20 cellular contexts compared by ENCODE assay signal in the genomic region with DNA sequence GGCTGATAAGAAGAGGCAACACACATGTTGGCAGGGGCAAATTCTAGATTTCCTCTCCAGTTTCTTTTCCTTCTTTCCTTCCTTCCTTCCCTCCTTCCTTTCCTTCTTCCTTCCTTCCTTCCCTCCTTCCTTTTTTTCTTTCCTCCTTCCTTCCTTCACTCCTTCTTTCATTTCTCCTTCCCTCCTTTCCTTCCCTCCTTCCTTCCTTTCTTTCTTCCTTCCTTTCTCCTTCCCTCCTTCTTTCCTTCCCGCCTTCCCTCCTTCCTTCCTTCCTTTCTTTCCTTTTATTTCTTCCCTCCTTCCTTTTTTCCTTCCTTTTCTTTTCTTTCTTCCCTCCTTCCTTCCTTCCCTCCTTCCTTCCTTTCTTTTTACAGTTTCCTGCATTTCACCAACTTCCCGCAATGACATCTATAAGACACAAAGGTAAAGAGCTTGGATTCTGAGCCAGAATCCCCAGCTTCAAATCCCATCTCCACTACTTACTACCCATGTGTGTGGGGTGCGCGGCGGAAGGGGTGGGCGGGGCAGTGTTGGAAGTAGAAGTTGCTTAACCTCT. TPM values are rescaled to one million over a fixed set of nuclear protein-coding genes. Genes with fewer than 3 reads are reported as not detected.
A peak's percentile ranks its signal among the peaks of the same experiment; 100 is the strongest.
DNase-seq lines count a peak whose midpoint lies in the region; ATAC-seq and TF ChIP-seq lines count a peak whose summit lies in the region.
"Had no signal": no experiment of that assay in that cellular context is flagged by ENCODE, and none has a peak within 500 bp of the region (broad histone marks: within the 10 kb centered on the region; RNA-seq: fewer than 3 reads in every experiment).

No MANE protein-coding gene starts in this region.

- no peaks in the 10 kb centered on the region for H4K20me1 ChIP-seq in SK-N-SH (ENCODE audit: insufficient read depth)

- no peak for ATAC-seq in WTC11
- no peak for ATAC-seq in body of pancreas
- no peak for ATAC-seq in right lobe of liver
- no peak for ATAC-seq in left ventricle myocardium superior
- ATAC-seq: GM23338 had no signal

- CTCF ChIA-PET in WTC11 (lab: Charles Lee) (interaction anchor here (0.7 to 1.5 kb wide), 5 partner anchors 26 to 1255 kb away, joined by 3 to 5 read pairs (median 3); a partner anchor contains a TSS), SK-N-SH (lab: Yijun Ruan, JAX) (no interaction called here)

- H3K9me3 ChIP-seq in body of pancreas, result no peaks in the 10 kb centered on the region
- no peaks in the 10 kb centered on the region for H3K9me3 ChIP-seq in right lobe of liver
- H3K9me3 ChIP-seq in uterus, result no peaks in the 10 kb centered on the region
- H3K9me3 ChIP-seq in SK-N-SH, result no peaks in the 10 kb centered on the region
- H3K9me3 ChIP-seq: BE2C had no signal

- H3K79me2 ChIP-seq in SK-N-SH (ENCODE audit: insufficient read depth), result no peaks in the 10 kb centered on the region

- H3K36me3 ChIP-seq in body of pancreas (replicated peaks in 1 of 2; ENCODE audit: insufficient read depth in 1 of 2, low read depth in 2 of 2) (peaks cover 0 to 3% of the 10 kb centered on the region in 2 donors), right lobe of liver (no peaks in the 10 kb centered on the region), uterus (no peaks in the 10 kb centered on the region), SK-N-SH (replicated peaks in 1 of 2; ENCODE audit: control insufficient read depth in 1 of 2, insufficient read depth in 2 of 2, low read length in 1 of 2) (no peaks in the 10 kb centered on the region)
- H3K36me3 ChIP-seq: BE2C had no signal

- H3K27me3 ChIP-seq in body of pancreas (no peaks in the 10 kb centered on the region), right lobe of liver (no peaks in the 10 kb centered on the region), uterus (no peaks in the 10 kb centered on the region), SK-N-SH (ENCODE audit: insufficient read depth) (no peaks in the 10 kb centered on the region)
- H3K27me3 ChIP-seq: BE2C had no signal

- TF ChIP-seq EP300 in SK-N-SH (IDR thresholded peaks at IDR 0.05; ENCODE audit: borderline replicate concordance in 1 of 2, low read depth in 1 of 2, low read length in 1 of 2), result no peak

- H3K4me1 ChIP-seq in body of pancreas (peaks cover 93% of the 10 kb centered on the region), right lobe of liver (peaks cover 0 to 33% (median 9%) of the 10 kb centered on the region in 4 donors), uterus (peaks cover 4 to 6% of the 10 kb centered on the region in 2 donors), SK-N-SH (ENCODE audit: control insufficient read depth in 1 of 2, insufficient read depth in 2 of 2, low read depth in 1 of 2, low read length in 1 of 2) (peaks cover 0 to 2% of the 10 kb centered on the region in 2 experiments; a peak in 1 of 4 replicates)
- H3K4me1 ChIP-seq: BE2C had no signal

- 68 to 89% methylated on average over 6 of the region's 6 CpGs for WGBS in body of pancreas, 2 donors
- WGBS in right lobe of liver (ENCODE audit: insufficient coverage, low coverage, low lambda C conversion rate, missing lambda C conversion rate), result 99% methylated on average over 6 of the region's 6 CpGs
- WGBS in SK-N-SH (ENCODE audit: low lambda C conversion rate), result 94% methylated on average over 6 of the region's 6 CpGs

- no peaks in the 10 kb centered on the region for H3K27me3 Mint-ChIP-seq in WTC11 (ENCODE audit: low read depth)
- H3K27me3 Mint-ChIP-seq: CD4-positive, alpha-beta memory T cell had no signal

- H3K4me3 ChIP-seq in body of pancreas, result no peak overlapping the region
- no peak overlapping the region for H3K4me3 ChIP-seq in right lobe of liver
- H3K4me3 ChIP-seq in uterus, result no peak overlapping the region
- H3K4me3 ChIP-seq in SK-N-SH (ENCODE audit: low read depth in 2 of 2, low read length in 1 of 2), result no peak overlapping the region
- H3K4me3 ChIP-seq: GM23338 had no signal

- H3F3A ChIP-seq in SK-N-SH (replicated peaks; ENCODE audit: insufficient read depth), result no peaks in the 10 kb centered on the region

- no peak for TF ChIP-seq RAD21 in SK-N-SH (IDR thresholded peaks at IDR 0.05; ENCODE audit: low read length)

- no peak for TF ChIP-seq POLR2A in body of pancreas (IDR thresholded peaks at IDR 0.05)
- TF ChIP-seq POLR2A in right lobe of liver (IDR thresholded peaks at IDR 0.05), result no peak
- no peak for TF ChIP-seq POLR2A in uterus (IDR thresholded peaks at IDR 0.05)

- H3K27ac ChIP-seq in body of pancreas (peak overlapping the region; percentile 58 to 87 (median 83)), right lobe of liver (peak overlapping the region; percentile 83 to 96 (median 83)), uterus (peak overlapping the region; percentile 78 to 92), SK-N-SH (ENCODE audit: low read depth in 2 of 2, low read length in 1 of 2) (no peak overlapping the region)
- H3K27ac ChIP-seq: HL-60 had no signal

- no peaks in the 10 kb centered on the region for H3K9me3 Mint-ChIP-seq in WTC11
- H3K9me3 Mint-ChIP-seq: CD4-positive, alpha-beta memory T cell; GM23338; HFFc6 had no signal

- no peak overlapping the region for H2AFZ ChIP-seq in SK-N-SH (ENCODE audit: low read depth)
- H2AFZ ChIP-seq: GM23338 had no signal

- POLR2A ChIA-PET in WTC11 (lab: Charles Lee) (interaction anchor here (0.5 kb wide), 1 partner anchor 32 kb away, joined by 3 read pairs; no protein-coding TSS in a partner anchor), SK-N-SH (lab: Yijun Ruan, JAX) (no interaction called here)

- intact Hi-C loops in body of pancreas (cut with DNase I) (no loop called here), right lobe of liver (cut with DNase I) (no loop called here), uterus (cut with DNase I; ENCODE audit: low total_unique reads) (no loop called here), left ventricle myocardium superior (cut with micrococcal nuclease) (no loop called here)

- H3K4me2 ChIP-seq in SK-N-SH, result no peak overlapping the region
- H3K4me2 ChIP-seq: GM23338 had no signal

- no peaks in the 10 kb centered on the region for H3K9me2 ChIP-seq in SK-N-SH

- TF ChIP-seq CTCF in WTC11 (IDR thresholded peaks at IDR 0.05) (no peak), body of pancreas (IDR thresholded peaks at IDR 0.05) (no peak), right lobe of liver (IDR thresholded peaks at IDR 0.05) (no peak), uterus (IDR thresholded peaks at IDR 0.05) (no peak), SK-N-SH (IDR thresholded peaks at IDR 0.05) (no peak)

- no peak for DNase-seq in WTC11 (ENCODE audit: low spot score)
- no peak for DNase-seq in body of pancreas
- no peak for DNase-seq in right lobe of liver
- DNase-seq in uterus, result no peak
- DNase-seq in left ventricle myocardium superior, result no peak
- no peak for DNase-seq in NCI-H2107 treated with DMSO at 0.1 percent for 48 hours (lab: John Stamatoyannopoulos, UW; ENCODE audit: unreplicated experiment)
- no peak for DNase-seq in SK-N-SH
- no peak for DNase-seq in NCI-H82 (lab: John Stamatoyannopoulos, UW)
- DNase-seq: ACHN; BE2C; CD4-positive, alpha-beta memory T cell; DMS153; DMS79; GDM1; HCEC 1CT; HFFc6; IMR-90 had no signal

- H3K4me1 Mint-ChIP-seq in WTC11, result peaks cover 20% of the 10 kb centered on the region
- H3K4me1 Mint-ChIP-seq: CD4-positive, alpha-beta memory T cell had no signal

- no peak overlapping the region for H3K9ac ChIP-seq in SK-N-SH

- no peak overlapping the region for H3K4me3 Mint-ChIP-seq in WTC11
- H3K4me3 Mint-ChIP-seq: CD14-positive monocyte; CD4-positive, alpha-beta memory T cell; GM23338; HFFc6 had no signal

- no peaks in the 10 kb centered on the region for H3K36me3 Mint-ChIP-seq in WTC11
- H3K36me3 Mint-ChIP-seq: CD4-positive, alpha-beta memory T cell had no signal

- no peak overlapping the region for H3K27ac Mint-ChIP-seq in WTC11
- H3K27ac Mint-ChIP-seq: CD4-positive, alpha-beta memory T cell; GM23338; HFFc6 had no signal

TF ChIP-seq in WTC11, 78 proteins besides CTCF, POLR2A, EP300 and RAD21:
- TF ChIP-seq SP1 (CRISPR knock-in tag; conservative IDR thresholded peaks at IDR 0.05), result no peak
- TF ChIP-seq, protein P1, sequence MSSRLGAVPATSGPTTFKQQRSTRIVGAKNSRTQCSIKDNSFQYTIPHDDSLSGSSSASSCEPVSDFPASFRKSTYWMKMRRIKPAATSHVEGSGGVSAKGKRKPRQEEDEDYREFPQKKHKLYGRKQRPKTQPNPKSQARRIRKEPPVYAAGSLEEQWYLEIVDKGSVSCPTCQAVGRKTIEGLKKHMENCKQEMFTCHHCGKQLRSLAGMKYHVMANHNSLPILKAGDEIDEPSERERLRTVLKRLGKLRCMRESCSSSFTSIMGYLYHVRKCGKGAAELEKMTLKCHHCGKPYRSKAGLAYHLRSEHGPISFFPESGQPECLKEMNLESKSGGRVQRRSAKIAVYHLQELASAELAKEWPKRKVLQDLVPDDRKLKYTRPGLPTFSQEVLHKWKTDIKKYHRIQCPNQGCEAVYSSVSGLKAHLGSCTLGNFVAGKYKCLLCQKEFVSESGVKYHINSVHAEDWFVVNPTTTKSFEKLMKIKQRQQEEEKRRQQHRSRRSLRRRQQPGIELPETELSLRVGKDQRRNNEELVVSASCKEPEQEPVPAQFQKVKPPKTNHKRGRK (CRISPR knock-in tag; IDR thresholded peaks at IDR 0.05; ENCODE audit: borderline replicate concordance), result 0 out of 2 replicates have a peak, but pooled peaks have one; percentile 70
TF ChIP-seq in WTC11: peak in this region for 1.

TF ChIP-seq in SK-N-SH, 30 proteins besides CTCF, POLR2A, EP300 and RAD21 (continues in another document):
- no peak for TF ChIP-seq GABPA (IDR thresholded peaks at IDR 0.05; ENCODE audit: low read depth)
- no peak for TF ChIP-seq CHD2 (IDR thresholded peaks at IDR 0.05; ENCODE audit: low read length, partially characterized antibody)
- TF ChIP-seq, protein P2, sequence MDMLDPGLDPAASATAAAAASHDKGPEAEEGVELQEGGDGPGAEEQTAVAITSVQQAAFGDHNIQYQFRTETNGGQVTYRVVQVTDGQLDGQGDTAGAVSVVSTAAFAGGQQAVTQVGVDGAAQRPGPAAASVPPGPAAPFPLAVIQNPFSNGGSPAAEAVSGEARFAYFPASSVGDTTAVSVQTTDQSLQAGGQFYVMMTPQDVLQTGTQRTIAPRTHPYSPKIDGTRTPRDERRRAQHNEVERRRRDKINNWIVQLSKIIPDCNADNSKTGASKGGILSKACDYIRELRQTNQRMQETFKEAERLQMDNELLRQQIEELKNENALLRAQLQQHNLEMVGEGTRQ (IDR thresholded peaks at IDR 0.05; ENCODE audit: borderline replicate concordance, low read depth, low read length), result no peak
- no peak for TF ChIP-seq FOXM1 (IDR thresholded peaks at IDR 0.05; ENCODE audit: low read depth)
- no peak for TF ChIP-seq RCOR1 (IDR thresholded peaks at IDR 0.05; ENCODE audit: low read length)

RNA-seq across cellular contexts. Expression of a gene that starts 35.3 kb away (rescaled TPM):
- total RNA-seq in WTC11 (2021) (32.0 to 35.9 TPM (median 32.5 TPM) in 3 replicates), body of pancreas (100 to 1,000 TPM; 243 to 284 TPM), right lobe of liver (100 to 1,000 TPM in 4 of 6 experiments, 10 to 100 TPM in 2; 82.7 to 121 (median 106) TPM), uterus (10 to 100 TPM; 46.0 to 97.6 (median 68.3) TPM), left ventricle myocardium superior (62.6 TPM)
- polyA plus RNA-seq in SK-N-SH (2012; rRNA removed), result 1.9 and 3.6 TPM in 2 replicates
- polyA plus RNA-seq in SK-N-SH (2012; cell fraction: cytosol; rRNA removed), result 1.4 and 1.7 TPM in 2 replicates
- 5.0 and 5.6 TPM in 2 replicates for polyA plus RNA-seq in SK-N-SH (2012; cell fraction: nucleus; rRNA removed)

Comparison
In these comparisons a context has a peak if more than half of its experiments do, and no peak if none do; other contexts are left out.
1. H3K27ac ChIP-seq: peak in body of pancreas (4 of 4), right lobe of liver (3 of 3) and uterus (2 of 2); none in SK-N-SH (0 of 2).